ENCODE assay signal across 13 cellular contexts in genomic region chr15:47523669-47524068, GRCh38.
DNase-seq lines count a peak whose midpoint lies in the region; ATAC-seq and TF ChIP-seq lines count a peak whose summit lies in the region.
"Had no signal": no experiment of that assay in that cellular context is flagged by ENCODE, and none has a peak within 500 bp of the region (broad histone marks: within the 10 kb centered on the region; RNA-seq: fewer than 3 reads in every experiment).

No MANE protein-coding gene starts in this region.

- H3K79me2 ChIP-seq in hepatocyte = no peaks in the 10 kb centered on the region

- no peak for TF ChIP-seq CTCF in astrocyte of the spinal cord (IDR thresholded peaks at IDR 0.05; ENCODE audit: low read depth, low read length)
- TF ChIP-seq CTCF in hepatocyte (IDR thresholded peaks at IDR 0.05; ENCODE audit: poor library complexity) = no peak

- H3K4me1 ChIP-seq in BLaER1 (peaks cover 22% of the 10 kb centered on the region), hepatocyte (ENCODE audit: insufficient read depth) (no peaks in the 10 kb centered on the region)
- H3K4me1 ChIP-seq: tibial nerve had no signal

- no peaks in the 10 kb centered on the region for H3K36me3 ChIP-seq in BLaER1
- H3K36me3 ChIP-seq in hepatocyte (replicated peaks; ENCODE audit: insufficient read depth, low read depth) = no peaks in the 10 kb centered on the region
- H3K36me3 ChIP-seq: tibial nerve had no signal

- 52% methylated on average over 5 of the region's 5 CpGs for WGBS in hepatocyte (ENCODE audit: low lambda C conversion rate, missing lambda C conversion rate)

- ATAC-seq in left ventricle myocardium superior (peak; percentile 97), GM19452 (IDR thresholded peaks at IDR 0.05; ENCODE audit: unreplicated experiment) (no peak)
- ATAC-seq: HCT116 had no signal

- H2AFZ ChIP-seq in hepatocyte = no peak overlapping the region

- H4K20me1 ChIP-seq in BLaER1 = no peaks in the 10 kb centered on the region
- no peaks in the 10 kb centered on the region for H4K20me1 ChIP-seq in hepatocyte (ENCODE audit: insufficient read depth, poor library complexity, severe bottlenecking)

- peak overlapping the region; percentile 70 for H3K4me2 ChIP-seq in BLaER1
- no peak overlapping the region for H3K4me2 ChIP-seq in hepatocyte

- peak; percentile 81 to 87 for DNase-seq in Kasumi-1 (lab: John Stamatoyannopoulos, UW)
- peak; percentile 79 for DNase-seq in astrocyte of the spinal cord (ENCODE audit: low read depth, low spot score)
- no peak for DNase-seq in left ventricle myocardium superior
- DNase-seq in activated CD8-positive, alpha-beta memory T cell treated with anti-CD3 and anti-CD28 coated beads, Interleukin-2, amount 50 U/mL, for 48 hours = no peak
- DNase-seq in hepatocyte (ENCODE audit: low spot score) = no peak
- DNase-seq in NCI-H524 (lab: John Stamatoyannopoulos, UW) = no peak
- DNase-seq: activated CD4-positive, alpha-beta memory T cell treated with anti-CD3 and anti-CD28 coated beads for 36 hours; effector CD4-positive, alpha-beta T cell; SW 1271 had no signal

- in situ Hi-C loops in astrocyte of the spinal cord (cut with HindIII; ENCODE audit: low sequenced_read_pairs) = no loop called here

- H3K9me3 ChIP-seq in BLaER1 = no peaks in the 10 kb centered on the region
- no peaks in the 10 kb centered on the region for H3K9me3 ChIP-seq in hepatocyte (ENCODE audit: low read depth)
- H3K9me3 ChIP-seq: tibial nerve had no signal

- H3K27ac ChIP-seq in BLaER1 (0 out of 2 replicates have a peak overlapping the region, but pooled peaks have one; percentile 26), hepatocyte (no peak overlapping the region)
- H3K27ac ChIP-seq: tibial nerve had no signal

- intact Hi-C loops in left ventricle myocardium superior (cut with micrococcal nuclease) = no loop called here

- H3K4me3 ChIP-seq in BLaER1 (no peak overlapping the region), astrocyte of the spinal cord (ENCODE audit: low read depth, low read length) (no peak overlapping the region), hepatocyte (no peak overlapping the region)
- H3K4me3 ChIP-seq: tibial nerve had no signal

- H3K9ac ChIP-seq in BLaER1 = no peak overlapping the region

- H3K27me3 ChIP-seq in BLaER1 (no peaks in the 10 kb centered on the region), hepatocyte (no peaks in the 10 kb centered on the region)
- H3K27me3 ChIP-seq: tibial nerve had no signal

- no peaks in the 10 kb centered on the region for H3K9me2 ChIP-seq in hepatocyte (replicated peaks; ENCODE audit: insufficient read depth)

Comparison
In these comparisons a context has a peak if more than half of its experiments do, and no peak if none do; other contexts are left out.
1. DNase-seq: peak in Kasumi-1 (2 of 2) and astrocyte of the spinal cord (single experiment); none in left ventricle myocardium superior (single experiment), activated CD8-positive, alpha-beta memory T cell treated with anti-CD3 and anti-CD28 coated beads, Interleukin-2, amount 50 U/mL, for 48 hours (single experiment), hepatocyte (single experiment) and NCI-H524 (0 of 2).